ENCODE assay signal across 20 cellular contexts in genomic region chr2:40255118-40255517, GRCh38.
DNase-seq lines count a peak whose midpoint lies in the region; TF ChIP-seq lines count a peak whose summit lies in the region.
"Had no signal": no experiment of that assay in that cellular context is flagged by ENCODE, and none has a peak within 500 bp of the region (broad histone marks: within the 10 kb centered on the region; RNA-seq: fewer than 3 reads in every experiment).

No MANE protein-coding gene starts in this region.

- no peak for TF ChIP-seq EP300 in SK-N-SH (IDR thresholded peaks at IDR 0.05; ENCODE audit: borderline replicate concordance in 1 of 2, low read depth in 1 of 2, low read length in 1 of 2)

- DNase-seq in NCI-H146 (lab: John Stamatoyannopoulos, UW), result peak; percentile 6
- DNase-seq in NCI-H146 treated with DMSO at 0.1 percent for 48 hours (lab: John Stamatoyannopoulos, UW; ENCODE audit: unreplicated experiment), result no peak
- DNase-seq in NCI-H69 (lab: John Stamatoyannopoulos, UW), result peak; percentile 45
- DNase-seq in glutamatergic neuron, result no peak
- DNase-seq in posterior cingulate gyrus, result peak in 6 of 10 donors; percentile 16 to 87 (median 53)
- DNase-seq in posterior vena cava (ENCODE audit: low spot score), result no peak
- DNase-seq in OCI-M2 (lab: John Stamatoyannopoulos, UW; ENCODE audit: unreplicated experiment), result no peak
- no peak for DNase-seq in SK-N-SH
- DNase-seq: 8988T; CD4-positive, CD25-positive, alpha-beta regulatory T cell; CD8-positive, alpha-beta memory T cell; COR-L47; DMS153; DMS79; GDM1; GM23248 had no signal

- no peaks in the 10 kb centered on the region for H3K27me3 Mint-ChIP-seq in glutamatergic neuron (ENCODE audit: unreplicated experiment)
- H3K27me3 Mint-ChIP-seq: B cell; CD4-positive, CD25-positive, alpha-beta regulatory T cell had no signal

- peaks cover 2% of the 10 kb centered on the region for H3K9me3 Mint-ChIP-seq in glutamatergic neuron (ENCODE audit: unreplicated experiment)
- H3K9me3 Mint-ChIP-seq: CD4-positive, CD25-positive, alpha-beta regulatory T cell had no signal

- no peak overlapping the region for H3K9ac ChIP-seq in SK-N-SH
- H3K9ac ChIP-seq: BLaER1 treated with 17β-estradiol and CSF1 and Interleukin-3, amounts not matched to agents 10 nM and 100 nM; GM23248 had no signal

- TF ChIP-seq CTCF in glutamatergic neuron (IDR thresholded peaks at IDR 0.05; ENCODE audit: partially characterized antibody, unreplicated experiment) (no peak), SK-N-SH (IDR thresholded peaks at IDR 0.05) (no peak)

- H3K4me2 ChIP-seq in SK-N-SH, result no peak overlapping the region
- H3K4me2 ChIP-seq: BLaER1 treated with 17β-estradiol and CSF1 and Interleukin-3, amounts not matched to agents 10 nM and 100 nM had no signal

- no peak overlapping the region for H3K27ac Mint-ChIP-seq in glutamatergic neuron (ENCODE audit: unreplicated experiment)
- H3K27ac Mint-ChIP-seq: B cell; CD4-positive, CD25-positive, alpha-beta regulatory T cell; CD8-positive, alpha-beta memory T cell had no signal

- H3K9me3 ChIP-seq in SK-N-SH, result no peaks in the 10 kb centered on the region
- H3K9me3 ChIP-seq: BLaER1 treated with 17β-estradiol and CSF1 and Interleukin-3, amounts not matched to agents 10 nM and 100 nM; HAP-1 had no signal

- CTCF ChIA-PET in SK-N-SH (lab: Yijun Ruan, JAX), result interaction anchor here (1.0 kb wide), 1 partner anchor 8 kb away, joined by 3 read pairs; no protein-coding TSS in a partner anchor

- H3K36me3 Mint-ChIP-seq in glutamatergic neuron (ENCODE audit: unreplicated experiment), result no peaks in the 10 kb centered on the region
- H3K36me3 Mint-ChIP-seq: CD4-positive, CD25-positive, alpha-beta regulatory T cell; CD8-positive, alpha-beta memory T cell had no signal

- H3K4me1 Mint-ChIP-seq in glutamatergic neuron (ENCODE audit: low read depth, unreplicated experiment), result peaks cover 21% of the 10 kb centered on the region
- H3K4me1 Mint-ChIP-seq: B cell; CD4-positive, CD25-positive, alpha-beta regulatory T cell; CD8-positive, alpha-beta memory T cell had no signal

- no peak overlapping the region for H3K27ac ChIP-seq in SK-N-SH (ENCODE audit: low read depth in 2 of 2, low read length in 1 of 2)
- H3K27ac ChIP-seq: BLaER1 treated with 17β-estradiol and CSF1 and Interleukin-3, amounts not matched to agents 10 nM and 100 nM; GM23248; HL-60 had no signal

- no peak overlapping the region for H2AFZ ChIP-seq in SK-N-SH (ENCODE audit: low read depth)
- H2AFZ ChIP-seq: GM23248 had no signal

- intact Hi-C loops in posterior cingulate gyrus (cut with DNase I) (no loop called here), posterior vena cava (cut with DNase I) (no loop called here)

- H3F3A ChIP-seq in SK-N-SH (replicated peaks; ENCODE audit: insufficient read depth), result no peaks in the 10 kb centered on the region

- H3K4me3 ChIP-seq in SK-N-SH (ENCODE audit: low read depth in 2 of 2, low read length in 1 of 2), result no peak overlapping the region
- H3K4me3 ChIP-seq: BLaER1 treated with 17β-estradiol and CSF1 and Interleukin-3, amounts not matched to agents 10 nM and 100 nM; GM23248; HAP-1 had no signal

- TF ChIP-seq RAD21 in SK-N-SH (IDR thresholded peaks at IDR 0.05; ENCODE audit: low read length), result no peak

- POLR2A ChIA-PET in SK-N-SH (lab: Yijun Ruan, JAX), result no interaction called here

- H3K4me3 Mint-ChIP-seq in glutamatergic neuron (ENCODE audit: unreplicated experiment), result peak overlapping the region; percentile 31
- H3K4me3 Mint-ChIP-seq: B cell; CD4-positive, CD25-positive, alpha-beta regulatory T cell; CD8-positive, alpha-beta memory T cell had no signal

- no peaks in the 10 kb centered on the region for H3K79me2 ChIP-seq in SK-N-SH (ENCODE audit: insufficient read depth)

- H3K27me3 ChIP-seq in SK-N-SH (ENCODE audit: insufficient read depth), result no peaks in the 10 kb centered on the region
- H3K27me3 ChIP-seq: BLaER1 treated with 17β-estradiol and CSF1 and Interleukin-3, amounts not matched to agents 10 nM and 100 nM had no signal

- H4K20me1 ChIP-seq in SK-N-SH (ENCODE audit: insufficient read depth), result no peaks in the 10 kb centered on the region
- H4K20me1 ChIP-seq: BLaER1 treated with 17β-estradiol and CSF1 and Interleukin-3, amounts not matched to agents 10 nM and 100 nM had no signal

- no peaks in the 10 kb centered on the region for H3K36me3 ChIP-seq in SK-N-SH (replicated peaks in 1 of 2; ENCODE audit: control insufficient read depth in 1 of 2, insufficient read depth in 2 of 2, low read length in 1 of 2)
- H3K36me3 ChIP-seq: BLaER1 treated with 17β-estradiol and CSF1 and Interleukin-3, amounts not matched to agents 10 nM and 100 nM; HAP-1 had no signal

- peaks cover 0 to 6% of the 10 kb centered on the region in 2 experiments; a peak in 2 of 4 replicates for H3K4me1 ChIP-seq in SK-N-SH (ENCODE audit: control insufficient read depth in 1 of 2, insufficient read depth in 2 of 2, low read depth in 1 of 2, low read length in 1 of 2)

- no peaks in the 10 kb centered on the region for H3K9me2 ChIP-seq in SK-N-SH

TF ChIP-seq in SK-N-SH, 30 proteins besides CTCF, POLR2A, EP300 and RAD21:
- no peak for TF ChIP-seq YY1 (IDR thresholded peaks at IDR 0.05; ENCODE audit: low read depth)
TF ChIP-seq in SK-N-SH: peak in this region for 0.

Comparison
In these comparisons a context has a peak if more than half of its experiments do, and no peak if none do; other contexts are left out.
1. DNase-seq: peak in NCI-H146 (single experiment), NCI-H69 (single experiment) and posterior cingulate gyrus (6 of 10); none in NCI-H146 treated with DMSO at 0.1 percent for 48 hours (single experiment), glutamatergic neuron (single experiment), posterior vena cava (single experiment), OCI-M2 (single experiment) and SK-N-SH (single experiment).